In genomic region chr12:94262228-94263010, GRCh38 we compare ENCODE assay signal across 8 cellular contexts.
DNase-seq lines count a peak whose midpoint lies in the region; ATAC-seq lines count a peak whose summit lies in the region.

No MANE protein-coding gene starts in this region.

- no peaks in the 10 kb centered on the region for H3K9me3 Mint-ChIP-seq in activated CD8-positive, alpha-beta T cell treated with anti-CD3 and anti-CD28 coated beads, Interleukin-2, amount 10 ng/mL, durations not matched to agents 7 days and 5 days (ENCODE audit: insufficient read depth)

- H3K4me1 Mint-ChIP-seq in activated CD8-positive, alpha-beta T cell treated with anti-CD3 and anti-CD28 coated beads, Interleukin-2, amount 10 ng/mL, durations not matched to agents 7 days and 5 days (ENCODE audit: low read depth), result peaks cover 58% of the 10 kb centered on the region

- peaks cover 22% of the 10 kb centered on the region for H3K4me1 ChIP-seq in effector memory CD4-positive, alpha-beta T cell (ENCODE audit: control insufficient read depth, insufficient read depth, low read length, poor library complexity, severe bottlenecking)

- no peaks in the 10 kb centered on the region for H3K9me3 ChIP-seq in effector memory CD4-positive, alpha-beta T cell (ENCODE audit: control insufficient read depth, low read length)

- peak overlapping the region; percentile 95 for H3K27ac Mint-ChIP-seq in activated CD8-positive, alpha-beta T cell treated with anti-CD3 and anti-CD28 coated beads, Interleukin-2, amount 10 ng/mL, durations not matched to agents 7 days and 5 days

- DNase-seq in NCI-H2227 treated with DMSO at 0.1 percent for 48 hours (lab: John Stamatoyannopoulos, UW) (peak; percentile 80), mucosa of gallbladder (ENCODE audit: low spot score) (peak; percentile 85), cerebellar nuclear complex (lab: John Stamatoyannopoulos, UW) (no peak)
- DNase-seq in activated CD8-positive, alpha-beta T cell treated with anti-CD3 and anti-CD28 coated beads, Interleukin-2, amount 10 ng/mL, durations not matched to agents 7 days and 5 days, result peak; percentile 81
- peak; percentile 36 to 45 (median 38) for DNase-seq in effector memory CD4-positive, alpha-beta T cell
- DNase-seq in stimulated activated CD8-positive, alpha-beta memory T cell treated with anti-CD3 and anti-CD28 coated beads, Interleukin-4, amount 100 ng/mL, for 4 hours (ENCODE audit: low read depth in 2 of 2, low spot score in 1 of 2), result peak; percentile 56 to 67

- H3K27ac ChIP-seq in effector memory CD4-positive, alpha-beta T cell (ENCODE audit: insufficient read depth, low read length, poor library complexity, severe bottlenecking), result peak overlapping the region; percentile 87

- peaks cover 4% of the 10 kb centered on the region for H3K36me3 ChIP-seq in effector memory CD4-positive, alpha-beta T cell (ENCODE audit: control insufficient read depth, insufficient read depth, low read length)

- CTCF ChIA-PET in activated CD8-positive, alpha-beta T cell treated with anti-CD3 and anti-CD28 coated beads, Interleukin-2, amount 10 ng/mL, durations not matched to agents 7 days and 5 days (lab: Charles Lee), result interaction anchor here (0.7 to 2.7 kb wide), 10 partner anchors 8 to 160 kb away, joined by 3 to 11 read pairs (median 4); partner anchors contain the start of gene PLXNC1

- no peaks in the 10 kb centered on the region for H3K27me3 Mint-ChIP-seq in activated CD8-positive, alpha-beta T cell treated with anti-CD3 and anti-CD28 coated beads, Interleukin-2, amount 10 ng/mL, durations not matched to agents 7 days and 5 days (ENCODE audit: low read depth)

- H3K4me3 Mint-ChIP-seq in activated CD8-positive, alpha-beta T cell treated with anti-CD3 and anti-CD28 coated beads, Interleukin-2, amount 10 ng/mL, durations not matched to agents 7 days and 5 days, result peak overlapping the region; percentile 83

- no peaks in the 10 kb centered on the region for H3K27me3 ChIP-seq in effector memory CD4-positive, alpha-beta T cell (replicated peaks; ENCODE audit: control insufficient read depth, insufficient read depth, low read length, poor library complexity, severe bottlenecking)

- H3K36me3 Mint-ChIP-seq in activated CD8-positive, alpha-beta T cell treated with anti-CD3 and anti-CD28 coated beads, Interleukin-2, amount 10 ng/mL, durations not matched to agents 7 days and 5 days (ENCODE audit: low read depth), result peaks cover 60% of the 10 kb centered on the region

- peak overlapping the region; percentile 82 for H3K4me3 ChIP-seq in effector memory CD4-positive, alpha-beta T cell (ENCODE audit: insufficient read depth, low read depth, low read length, poor library complexity, severe bottlenecking)

- POLR2A ChIA-PET in activated CD8-positive, alpha-beta T cell treated with anti-CD3 and anti-CD28 coated beads, Interleukin-2, amount 10 ng/mL, durations not matched to agents 7 days and 5 days (lab: Charles Lee), result interaction anchor here (0.6 to 2.6 kb wide), 13 partner anchors 10 to 211 kb away, joined by 3 to 18 read pairs (median 4); partner anchors contain the start of gene PLXNC1

- peak; percentile 56 for ATAC-seq in GM18498 (IDR thresholded peaks at IDR 0.05; ENCODE audit: unreplicated experiment)
- ATAC-seq in HG02885 (IDR thresholded peaks at IDR 0.05; ENCODE audit: poor library complexity, unreplicated experiment), result peak; percentile 43
- peak; percentile 90 for ATAC-seq in activated CD8-positive, alpha-beta T cell treated with anti-CD3 and anti-CD28 coated beads, Interleukin-2, amount 10 ng/mL, durations not matched to agents 7 days and 5 days

Comparison
In these comparisons a context has a peak if more than half of its experiments do, and no peak if none do; other contexts are left out.
1. DNase-seq: peak in NCI-H2227 treated with DMSO at 0.1 percent for 48 hours (single experiment), activated CD8-positive, alpha-beta T cell treated with anti-CD3 and anti-CD28 coated beads, Interleukin-2, amount 10 ng/mL, durations not matched to agents 7 days and 5 days (single experiment), effector memory CD4-positive, alpha-beta T cell (3 of 3), mucosa of gallbladder (single experiment) and stimulated activated CD8-positive, alpha-beta memory T cell treated with anti-CD3 and anti-CD28 coated beads, Interleukin-4, amount 100 ng/mL, for 4 hours (2 of 2); none in cerebellar nuclear complex (0 of 2).
2. Peak in every context shown above with its lines, with median percentiles within 50 percentile points of each other: ATAC-seq.